8 cellular contexts compared by ENCODE assay signal in the genomic region with DNA sequence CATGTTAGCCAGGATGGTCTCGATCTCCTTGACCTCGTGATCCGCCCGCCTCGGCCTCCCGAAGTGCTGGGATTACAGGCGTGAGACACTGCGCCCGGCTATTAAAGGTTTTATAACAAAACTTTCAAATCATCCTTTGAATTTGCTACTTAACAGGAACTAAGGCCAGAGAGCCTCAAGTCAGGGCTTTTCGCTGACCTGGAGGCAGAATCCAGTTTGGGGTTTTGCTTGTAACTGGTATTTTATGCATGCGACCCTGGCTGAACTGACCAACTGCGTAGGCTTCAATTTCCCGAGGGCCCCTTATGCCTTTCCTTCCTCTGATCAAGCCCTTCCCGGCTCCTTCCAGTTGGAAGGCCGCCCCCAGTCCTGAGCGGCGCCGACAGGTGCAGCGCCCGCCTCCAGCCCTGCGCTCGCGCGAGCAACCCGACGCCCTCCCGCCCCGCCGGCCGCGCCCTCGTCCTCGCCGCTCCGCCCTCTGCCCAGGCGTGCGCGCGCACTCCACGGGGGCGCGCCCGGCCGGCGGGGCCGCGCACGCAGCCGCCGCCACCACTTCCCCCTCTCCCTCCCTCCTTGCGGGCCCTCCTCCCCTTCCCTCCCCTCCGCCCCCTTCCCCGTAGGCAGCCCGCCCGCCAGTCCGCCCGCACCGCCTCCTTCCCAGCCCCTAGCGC. TPM values are rescaled to one million over a fixed set of nuclear protein-coding genes. Genes with fewer than 3 reads are reported as not detected.
DNase-seq lines count a peak whose midpoint lies in the region; ATAC-seq and TF ChIP-seq lines count a peak whose summit lies in the region.
"Not testable (repeated sequence)": the region's sequence is repeated elsewhere in the genome, so short reads cannot be mapped to it uniquely, and the experiment has no call there.

A gene with protein sequence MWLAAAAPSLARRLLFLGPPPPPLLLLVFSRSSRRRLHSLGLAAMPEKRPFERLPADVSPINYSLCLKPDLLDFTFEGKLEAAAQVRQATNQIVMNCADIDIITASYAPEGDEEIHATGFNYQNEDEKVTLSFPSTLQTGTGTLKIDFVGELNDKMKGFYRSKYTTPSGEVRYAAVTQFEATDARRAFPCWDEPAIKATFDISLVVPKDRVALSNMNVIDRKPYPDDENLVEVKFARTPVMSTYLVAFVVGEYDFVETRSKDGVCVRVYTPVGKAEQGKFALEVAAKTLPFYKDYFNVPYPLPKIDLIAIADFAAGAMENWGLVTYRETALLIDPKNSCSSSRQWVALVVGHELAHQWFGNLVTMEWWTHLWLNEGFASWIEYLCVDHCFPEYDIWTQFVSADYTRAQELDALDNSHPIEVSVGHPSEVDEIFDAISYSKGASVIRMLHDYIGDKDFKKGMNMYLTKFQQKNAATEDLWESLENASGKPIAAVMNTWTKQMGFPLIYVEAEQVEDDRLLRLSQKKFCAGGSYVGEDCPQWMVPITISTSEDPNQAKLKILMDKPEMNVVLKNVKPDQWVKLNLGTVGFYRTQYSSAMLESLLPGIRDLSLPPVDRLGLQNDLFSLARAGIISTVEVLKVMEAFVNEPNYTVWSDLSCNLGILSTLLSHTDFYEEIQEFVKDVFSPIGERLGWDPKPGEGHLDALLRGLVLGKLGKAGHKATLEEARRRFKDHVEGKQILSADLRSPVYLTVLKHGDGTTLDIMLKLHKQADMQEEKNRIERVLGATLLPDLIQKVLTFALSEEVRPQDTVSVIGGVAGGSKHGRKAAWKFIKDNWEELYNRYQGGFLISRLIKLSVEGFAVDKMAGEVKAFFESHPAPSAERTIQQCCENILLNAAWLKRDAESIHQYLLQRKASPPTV (plus strand): TSS at position 552 of the 671 bp plus-strand sequence. CDS start 193 bp downstream, outside the sequence.

- H3K27me3 Mint-ChIP-seq in activated CD4-positive, alpha-beta memory T cell treated with anti-CD3 and anti-CD28 coated beads for 36 hours = not testable (repeated sequence)

- not testable (repeated sequence) for TF ChIP-seq CTCF in BE2C (IDR thresholded peaks at IDR 0.05; ENCODE audit: low read depth, low read length)

- H3K36me3 ChIP-seq in BE2C = not testable (repeated sequence)

- H3K4me3 Mint-ChIP-seq in activated CD4-positive, alpha-beta memory T cell treated with anti-CD3 and anti-CD28 coated beads for 36 hours = peak within 1 kb of the TSS; percentile 92

- H3K4me1 ChIP-seq in BE2C = not testable (repeated sequence)

- not testable (repeated sequence) for H3K9me3 ChIP-seq in BE2C

- DNase-seq in BE2C (peak; percentile 95), NCI-H774 (lab: John Stamatoyannopoulos, UW) (peak; percentile 95), dermis blood vessel endothelial cell (peak; percentile 88), left lobe of liver (ENCODE audit: low spot score) (peak; percentile 91)
- DNase-seq in activated CD4-positive, alpha-beta memory T cell treated with anti-CD3 and anti-CD28 coated beads for 36 hours = peak; percentile 91
- peak; percentile 77 to 85 for DNase-seq in stimulated activated CD4-positive, alpha-beta T cell treated with anti-CD3 and anti-CD28 coated beads, Interleukin-1b, Interleukin-23, amount 100 ng/mL, for 4 hours (ENCODE audit: low read depth in 2 of 2)

- POLR2A ChIA-PET in activated CD4-positive, alpha-beta memory T cell treated with anti-CD3 and anti-CD28 coated beads for 36 hours (lab: Charles Lee) = not testable (repeated sequence)

- not testable (repeated sequence) for H3K9me3 Mint-ChIP-seq in activated CD4-positive, alpha-beta memory T cell treated with anti-CD3 and anti-CD28 coated beads for 36 hours

- peak; percentile 85 for ATAC-seq in GM19397 (IDR thresholded peaks at IDR 0.05; ENCODE audit: unreplicated experiment)
- peak; percentile 50 for ATAC-seq in HG03565 (IDR thresholded peaks at IDR 0.05; ENCODE audit: unreplicated experiment)
- peak; percentile 89 for ATAC-seq in left lobe of liver

- H3K27ac Mint-ChIP-seq in activated CD4-positive, alpha-beta memory T cell treated with anti-CD3 and anti-CD28 coated beads for 36 hours = peak within 1 kb of the TSS; percentile 84

- intact Hi-C loops in activated CD4-positive, alpha-beta memory T cell treated with anti-CD3 and anti-CD28 coated beads for 36 hours (cut with micrococcal nuclease) = loop anchor here (5.0 kb wide), 1 partner anchor 38 kb away; no protein-coding TSS in a partner anchor

- CTCF ChIA-PET in activated CD4-positive, alpha-beta memory T cell treated with anti-CD3 and anti-CD28 coated beads for 36 hours (lab: Charles Lee) = not testable (repeated sequence)

- H3K27me3 ChIP-seq in BE2C = not testable (repeated sequence)

- not testable (repeated sequence) for H3K4me1 Mint-ChIP-seq in activated CD4-positive, alpha-beta memory T cell treated with anti-CD3 and anti-CD28 coated beads for 36 hours (ENCODE audit: low read depth)

- not testable (repeated sequence) for H3K36me3 Mint-ChIP-seq in activated CD4-positive, alpha-beta memory T cell treated with anti-CD3 and anti-CD28 coated beads for 36 hours

- H3K4me3 ChIP-seq in BE2C (ENCODE audit: low read depth, low read length) = peak within 1 kb of the TSS; percentile 67

RNA-seq across cellular contexts. Expression of the gene that starts here (rescaled TPM):
- 47.2 TPM for polyA plus RNA-seq in BE2C (2012; ENCODE audit: insufficient read depth, insufficient read length, low read depth)
- 100 to 1,000 TPM; 113 to 114 TPM for total RNA-seq in activated CD4-positive, alpha-beta memory T cell treated with anti-CD3 and anti-CD28 coated beads for 36 hours
- total RNA-seq in dermis blood vessel endothelial cell = 97.9 and 166 TPM in 2 replicates
- total RNA-seq in left lobe of liver = 46.6 TPM

Comparison
In these comparisons a context has a peak if more than half of its experiments do, and no peak if none do; other contexts are left out.
1. Peak in every context shown above with its lines: DNase-seq, ATAC-seq and H3K4me3 ChIP-seq.